19 cellular contexts compared by ENCODE assay signal in genomic region chr16:49637511-49637910, GRCh38.
DNase-seq lines count a peak whose midpoint lies in the region; ATAC-seq, FAIRE-seq and TF ChIP-seq lines count a peak whose summit lies in the region.
"Had no signal": no experiment of that assay in that cellular context is flagged by ENCODE, and none has a peak within 500 bp of the region (broad histone marks: within the 10 kb centered on the region; RNA-seq: fewer than 3 reads in every experiment).

No MANE protein-coding gene starts in this region.

- H3K9me3 ChIP-seq in spleen, result no peaks in the 10 kb centered on the region
- no peaks in the 10 kb centered on the region for H3K9me3 ChIP-seq in WERI-Rb-1 (ENCODE audit: severe bottlenecking)
- no peaks in the 10 kb centered on the region for H3K9me3 ChIP-seq in body of pancreas
- H3K9me3 ChIP-seq: Caco-2 had no signal

- no peak overlapping the region for H3K4me3 Mint-ChIP-seq in natural killer cell treated with Interleukin-12 subunit alpha and Interleukin-12 subunit beta and Interleukin-15 and Interleukin-18, amount 100 ng/mL, for 72 hours
- no peak overlapping the region for H3K4me3 Mint-ChIP-seq in natural killer cell
- no peak overlapping the region for H3K4me3 Mint-ChIP-seq in nephron
- H3K4me3 Mint-ChIP-seq: B cell; CD4-positive, alpha-beta T cell; GM23338 had no signal

- TF ChIP-seq CTCF in natural killer cell (IDR thresholded peaks at IDR 0.05) (no peak), bronchial epithelial cell (IDR thresholded peaks at IDR 0.05; ENCODE audit: insufficient read depth, low read length, severe bottlenecking) (no peak), nephron (IDR thresholded peaks at IDR 0.05; ENCODE audit: unreplicated experiment in 3 of 3) (no peak), spleen (IDR thresholded peaks at IDR 0.05 in 8 of 11, conservative IDR thresholded peaks at IDR 0.05 in 3 of 11) (no peak), WERI-Rb-1 (IDR thresholded peaks at IDR 0.05; ENCODE audit: low read depth, low read length) (no peak), body of pancreas (IDR thresholded peaks at IDR 0.05) (no peak)

- peak; percentile 37 for DNase-seq in natural killer cell treated with Interleukin-12 subunit alpha and Interleukin-12 subunit beta and Interleukin-15 and Interleukin-18, amount 100 ng/mL, for 72 hours (ENCODE audit: low spot score)
- DNase-seq in natural killer cell (no peak), bronchial epithelial cell (ENCODE audit: low read depth) (no peak), spleen (peak; percentile 64), RKO (ENCODE audit: low spot score) (no peak), WERI-Rb-1 (no peak), body of pancreas (no peak)
- DNase-seq: 8988T; CD4-positive, alpha-beta T cell; GF-D8; HCEC 1CT had no signal

- H3K4me1 Mint-ChIP-seq in natural killer cell treated with Interleukin-12 subunit alpha and Interleukin-12 subunit beta and Interleukin-15 and Interleukin-18, amount 100 ng/mL, for 72 hours (ENCODE audit: low read depth in 2 of 2), result no peaks in the 10 kb centered on the region
- H3K4me1 Mint-ChIP-seq in natural killer cell (no peaks in the 10 kb centered on the region), nephron (peaks cover 63% of the 10 kb centered on the region)

- no peak overlapping the region for H3K4me3 ChIP-seq in bronchial epithelial cell (ENCODE audit: low read depth, low read length)
- no peak overlapping the region for H3K4me3 ChIP-seq in spleen
- no peak overlapping the region for H3K4me3 ChIP-seq in WERI-Rb-1 (ENCODE audit: low read depth, low read length)
- no peak overlapping the region for H3K4me3 ChIP-seq in body of pancreas
- H3K4me3 ChIP-seq: GM23338 had no signal

- TF ChIP-seq POLR2A in spleen (IDR thresholded peaks at IDR 0.05), result no peak
- no peak for TF ChIP-seq POLR2A in body of pancreas (IDR thresholded peaks at IDR 0.05)

- no peaks in the 10 kb centered on the region for H3K27me3 Mint-ChIP-seq in natural killer cell treated with Interleukin-12 subunit alpha and Interleukin-12 subunit beta and Interleukin-15 and Interleukin-18, amount 100 ng/mL, for 72 hours
- H3K27me3 Mint-ChIP-seq in natural killer cell (ENCODE audit: low read depth in 2 of 2) (no peaks in the 10 kb centered on the region), nephron (ENCODE audit: low read depth) (no peaks in the 10 kb centered on the region)
- H3K27me3 Mint-ChIP-seq: CD4-positive, alpha-beta T cell had no signal

- H3K36me3 Mint-ChIP-seq in natural killer cell treated with Interleukin-12 subunit alpha and Interleukin-12 subunit beta and Interleukin-15 and Interleukin-18, amount 100 ng/mL, for 72 hours, result no peaks in the 10 kb centered on the region
- no peaks in the 10 kb centered on the region for H3K36me3 Mint-ChIP-seq in natural killer cell
- H3K36me3 Mint-ChIP-seq in nephron (ENCODE audit: low read depth), result peaks cover 36% of the 10 kb centered on the region

- no peak overlapping the region for H3K27ac ChIP-seq in spleen
- H3K27ac ChIP-seq in WERI-Rb-1, result no peak overlapping the region
- H3K27ac ChIP-seq in body of pancreas, result no peak overlapping the region
- H3K27ac ChIP-seq: C4-2B, HL-60 had no signal

- H3K9me3 Mint-ChIP-seq in natural killer cell treated with Interleukin-12 subunit alpha and Interleukin-12 subunit beta and Interleukin-15 and Interleukin-18, amount 100 ng/mL, for 72 hours, result no peaks in the 10 kb centered on the region
- H3K9me3 Mint-ChIP-seq in natural killer cell (no peaks in the 10 kb centered on the region), nephron (no peaks in the 10 kb centered on the region)
- H3K9me3 Mint-ChIP-seq: CD4-positive, alpha-beta T cell had no signal

- H3K4me1 ChIP-seq in spleen, result peaks cover 0 to 26% (median 16%) of the 10 kb centered on the region in 6 donors
- no peaks in the 10 kb centered on the region for H3K4me1 ChIP-seq in body of pancreas
- H3K4me1 ChIP-seq: Caco-2 had no signal

- ATAC-seq in natural killer cell treated with Interleukin-12 subunit alpha and Interleukin-12 subunit beta and Interleukin-15 and Interleukin-18, amount 100 ng/mL, for 72 hours, result peak in 1 of 2 donors; percentile 2
- ATAC-seq in natural killer cell, result no peak
- ATAC-seq in body of pancreas, result no peak
- ATAC-seq: GM23338 had no signal

- peak; percentile 32 for FAIRE-seq in bronchial epithelial cell (lab: Jason Lieb, UNC)
- FAIRE-seq: D721Med, H54 had no signal

- intact Hi-C loops in natural killer cell (cut with micrococcal nuclease) (no loop called here), spleen (cut with DNase I; ENCODE audit: low total_unique reads) (no loop called here), body of pancreas (cut with DNase I) (no loop called here)

- H3K36me3 ChIP-seq in bronchial epithelial cell (ENCODE audit: control insufficient read depth, insufficient read depth, low read length), result no peaks in the 10 kb centered on the region
- peaks cover 0 to 19% (median 0%) of the 10 kb centered on the region in 6 donors for H3K36me3 ChIP-seq in spleen
- no peaks in the 10 kb centered on the region for H3K36me3 ChIP-seq in WERI-Rb-1
- H3K36me3 ChIP-seq in body of pancreas (replicated peaks in 1 of 2; ENCODE audit: insufficient read depth in 1 of 2, low read depth in 2 of 2), result peaks cover 0 to 2% of the 10 kb centered on the region in 2 donors

- 93 to 96% (median 96%) methylated on average over 16 of the region's 16 CpGs for WGBS in spleen, 5 donors
- WGBS in body of pancreas, 2 donors, result 89 to 97% methylated on average over 12 to 15 of the region's 16 CpGs

- H3K27ac Mint-ChIP-seq in natural killer cell treated with Interleukin-12 subunit alpha and Interleukin-12 subunit beta and Interleukin-15 and Interleukin-18, amount 100 ng/mL, for 72 hours, result no peak overlapping the region
- H3K27ac Mint-ChIP-seq in natural killer cell, result no peak overlapping the region
- H3K27ac Mint-ChIP-seq in nephron, result peak overlapping the region; percentile 88 to 94 (median 90)
- H3K27ac Mint-ChIP-seq: B cell; CD4-positive, alpha-beta T cell; GM23338 had no signal

- H3K27me3 ChIP-seq in bronchial epithelial cell (ENCODE audit: control insufficient read depth, insufficient read depth, low read length), result no peaks in the 10 kb centered on the region
- H3K27me3 ChIP-seq in spleen (replicated peaks in 1 of 7), result peaks cover 0 to 6% (median 0%) of the 10 kb centered on the region in 7 donors
- H3K27me3 ChIP-seq in WERI-Rb-1 (ENCODE audit: insufficient read depth, low read depth, severe bottlenecking), result no peaks in the 10 kb centered on the region
- H3K27me3 ChIP-seq in body of pancreas, result no peaks in the 10 kb centered on the region

Comparison
In these comparisons a context has a peak if more than half of its experiments do, and no peak if none do; other contexts are left out.
1. DNase-seq: peak in natural killer cell treated with Interleukin-12 subunit alpha and Interleukin-12 subunit beta and Interleukin-15 and Interleukin-18, amount 100 ng/mL, for 72 hours (single experiment) and spleen (single experiment); none in natural killer cell (single experiment), bronchial epithelial cell (single experiment), RKO (single experiment), WERI-Rb-1 (single experiment) and body of pancreas (0 of 4).
2. H3K27ac Mint-ChIP-seq: peak in nephron (3 of 3); none in natural killer cell treated with Interleukin-12 subunit alpha and Interleukin-12 subunit beta and Interleukin-15 and Interleukin-18, amount 100 ng/mL, for 72 hours (0 of 2) and natural killer cell (0 of 2).